In the genomic region with DNA sequence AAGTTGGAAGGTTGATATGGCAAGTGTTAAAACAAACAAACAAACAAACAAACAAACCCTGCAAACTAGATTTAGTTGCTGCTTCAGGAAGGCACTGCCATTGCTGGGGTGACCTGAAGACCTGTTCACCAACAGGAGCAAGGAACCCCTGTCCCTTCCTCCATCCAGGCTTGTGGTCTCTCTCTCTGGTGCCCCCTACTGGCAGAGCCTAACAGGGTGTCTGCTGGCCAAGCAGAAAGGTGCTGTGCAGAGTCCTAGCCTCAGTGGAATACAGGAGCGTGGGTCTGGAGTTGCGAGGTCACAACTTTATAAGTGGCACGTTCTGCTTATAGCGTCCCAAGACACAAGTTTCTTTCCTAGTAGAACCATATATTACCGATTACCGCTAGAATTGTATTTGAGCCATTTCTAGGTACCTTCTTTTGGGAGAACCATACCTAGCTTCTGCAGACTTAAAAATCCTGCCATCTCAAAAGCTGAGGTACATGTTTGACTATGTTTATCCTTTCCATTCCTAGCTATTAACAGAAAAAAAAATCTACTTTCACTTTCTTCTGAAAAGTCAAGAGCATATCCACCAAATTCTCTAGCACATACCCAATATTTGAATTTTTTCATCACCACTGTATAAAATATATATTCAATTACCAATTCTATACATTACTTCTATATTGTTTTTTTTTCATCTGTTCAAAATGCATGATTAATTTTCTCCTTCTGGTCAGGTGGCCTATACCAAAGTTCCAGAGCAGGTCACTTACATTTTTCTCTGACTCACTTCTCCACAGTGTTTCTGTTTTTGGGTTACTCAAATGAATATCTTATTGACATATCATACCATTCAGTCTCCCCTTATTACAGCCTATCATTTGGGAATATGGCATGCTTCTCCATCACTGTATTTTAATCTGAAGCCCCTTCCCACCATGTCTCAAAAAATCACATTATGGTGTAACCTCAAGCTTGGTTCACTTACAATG, we compare ENCODE assay signal across 8 cellular contexts. TPM values are rescaled to one million over a fixed set of nuclear protein-coding genes. Genes with fewer than 3 reads are reported as not detected.
A peak's percentile ranks its signal among the peaks of the same experiment; 100 is the strongest.
DNase-seq lines count a peak whose midpoint lies in the region; ATAC-seq and TF ChIP-seq lines count a peak whose summit lies in the region.

No MANE protein-coding gene starts in this region.

- peaks cover 8% of the 10 kb centered on the region for H3K4me1 Mint-ChIP-seq in activated CD4-positive, alpha-beta T cell treated with anti-CD3 and anti-CD28 coated beads, Interleukin-2, amount 10 ng/mL, durations not matched to agents 7 days and 5 days
- peaks cover 0 to 4% of the 10 kb centered on the region in 2 donors for H3K4me1 Mint-ChIP-seq in stimulated activated naive B cell treated with anti-CD40 and anti-IgM and Interleukin-4, amounts not matched to agents 10 μg/mL and 1 μg/mL and 100 μg/mL, for 72 hours

- H3K4me2 ChIP-seq in KMS-11, result no peak overlapping the region

- no peak overlapping the region for H3K4me3 Mint-ChIP-seq in activated CD4-positive, alpha-beta T cell treated with anti-CD3 and anti-CD28 coated beads, Interleukin-2, amount 10 ng/mL, durations not matched to agents 7 days and 5 days
- H3K4me3 Mint-ChIP-seq in stimulated activated naive B cell treated with anti-CD40 and anti-IgM and Interleukin-4, amounts not matched to agents 10 μg/mL and 1 μg/mL and 100 μg/mL, for 72 hours, result no peak overlapping the region

- TF ChIP-seq CTCF in KMS-11 (conservative IDR thresholded peaks at IDR 0.05; ENCODE audit: low read depth, low read length), result peak; percentile 92

- H3K36me3 ChIP-seq in KMS-11 (ENCODE audit: insufficient read depth), result no peaks in the 10 kb centered on the region

- no peak overlapping the region for H3K9ac ChIP-seq in KMS-11

- H3K36me3 Mint-ChIP-seq in activated CD4-positive, alpha-beta T cell treated with anti-CD3 and anti-CD28 coated beads, Interleukin-2, amount 10 ng/mL, durations not matched to agents 7 days and 5 days (ENCODE audit: low read depth), result no peaks in the 10 kb centered on the region
- no peaks in the 10 kb centered on the region for H3K36me3 Mint-ChIP-seq in stimulated activated naive B cell treated with anti-CD40 and anti-IgM and Interleukin-4, amounts not matched to agents 10 μg/mL and 1 μg/mL and 100 μg/mL, for 72 hours

- no peaks in the 10 kb centered on the region for H3K4me1 ChIP-seq in KMS-11 (ENCODE audit: low read depth, poor library complexity, severe bottlenecking)

- ATAC-seq in stimulated activated naive B cell treated with anti-CD40 and anti-IgM and Interleukin-4, amounts not matched to agents 10 μg/mL and 1 μg/mL and 100 μg/mL, for 72 hours (replicated peaks), result peak; percentile 71 to 78

- no peaks in the 10 kb centered on the region for H3K27me3 Mint-ChIP-seq in activated CD4-positive, alpha-beta T cell treated with anti-CD3 and anti-CD28 coated beads, Interleukin-2, amount 10 ng/mL, durations not matched to agents 7 days and 5 days
- H3K27me3 Mint-ChIP-seq in stimulated activated naive B cell treated with anti-CD40 and anti-IgM and Interleukin-4, amounts not matched to agents 10 μg/mL and 1 μg/mL and 100 μg/mL, for 72 hours, result no peaks in the 10 kb centered on the region

- H3K79me2 ChIP-seq in KMS-11 (ENCODE audit: insufficient read depth, low read depth), result no peaks in the 10 kb centered on the region

- H3K27me3 ChIP-seq in KMS-11 (ENCODE audit: insufficient read depth, low read depth), result no peaks in the 10 kb centered on the region

- H3K4me3 ChIP-seq in KMS-11 (IDR thresholded peaks at IDR 0.05; ENCODE audit: insufficient read depth, low read depth, low read length), result no peak overlapping the region

- POLR2A ChIA-PET in activated CD4-positive, alpha-beta T cell treated with anti-CD3 and anti-CD28 coated beads, Interleukin-2, amount 10 ng/mL, durations not matched to agents 7 days and 5 days (lab: Charles Lee), result no interaction called here

- DNase-seq in activated gamma-delta T cell treated with Interleukin-2 at 50 U/mL for 16 hours (peak; percentile 62), activated gamma-delta T cell (lab: John Stamatoyannopoulos, UW) (no peak), mucosa of gallbladder (ENCODE audit: low spot score) (peak; percentile 31), NOMO-1 treated with DMSO at 0.1 percent for 48 hours (lab: John Stamatoyannopoulos, UW; ENCODE audit: unreplicated experiment) (no peak)
- peak; percentile 69 for DNase-seq in activated CD4-positive, alpha-beta T cell treated with anti-CD3 and anti-CD28 coated beads, Interleukin-2, amount 10 ng/mL, durations not matched to agents 7 days and 5 days
- peak; percentile 52 for DNase-seq in effector CD4-positive, alpha-beta T cell
- DNase-seq in stimulated activated naive B cell treated with anti-CD40 and anti-IgM and Interleukin-4, amounts not matched to agents 10 μg/mL and 1 μg/mL and 100 μg/mL, for 72 hours, result no peak

- H2AFZ ChIP-seq in KMS-11 (ENCODE audit: low read depth), result no peak overlapping the region

- no peaks in the 10 kb centered on the region for H4K20me1 ChIP-seq in KMS-11 (ENCODE audit: insufficient read depth)

- H3K27ac Mint-ChIP-seq in activated CD4-positive, alpha-beta T cell treated with anti-CD3 and anti-CD28 coated beads, Interleukin-2, amount 10 ng/mL, durations not matched to agents 7 days and 5 days, result no peak overlapping the region
- no peak overlapping the region for H3K27ac Mint-ChIP-seq in stimulated activated naive B cell treated with anti-CD40 and anti-IgM and Interleukin-4, amounts not matched to agents 10 μg/mL and 1 μg/mL and 100 μg/mL, for 72 hours

- no peak overlapping the region for H3K27ac ChIP-seq in KMS-11

- CTCF ChIA-PET in activated CD4-positive, alpha-beta T cell treated with anti-CD3 and anti-CD28 coated beads, Interleukin-2, amount 10 ng/mL, durations not matched to agents 7 days and 5 days (lab: Charles Lee), result interaction anchor here (0.6 to 0.9 kb wide), 6 partner anchors 12 to 107 kb away, joined by 3 to 6 read pairs (median 3); no protein-coding TSS in a partner anchor

- no peaks in the 10 kb centered on the region for H3K9me3 Mint-ChIP-seq in activated CD4-positive, alpha-beta T cell treated with anti-CD3 and anti-CD28 coated beads, Interleukin-2, amount 10 ng/mL, durations not matched to agents 7 days and 5 days
- H3K9me3 Mint-ChIP-seq in stimulated activated naive B cell treated with anti-CD40 and anti-IgM and Interleukin-4, amounts not matched to agents 10 μg/mL and 1 μg/mL and 100 μg/mL, for 72 hours, result no peaks in the 10 kb centered on the region

RNA-seq across cellular contexts. Expression of gene CALD1, which starts 29.1 kb away (rescaled TPM):
- total RNA-seq in activated CD4-positive, alpha-beta T cell treated with anti-CD3 and anti-CD28 coated beads, Interleukin-2, amount 10 ng/mL, durations not matched to agents 7 days and 5 days, result under 1 TPM; 0.10 to 0.17 TPM
- total RNA-seq in mucosa of gallbladder, result 601 TPM

Comparison
In these comparisons a context has a peak if more than half of its experiments do, and no peak if none do; other contexts are left out.
1. DNase-seq: peak in activated gamma-delta T cell treated with Interleukin-2 at 50 U/mL for 16 hours (single experiment), activated CD4-positive, alpha-beta T cell treated with anti-CD3 and anti-CD28 coated beads, Interleukin-2, amount 10 ng/mL, durations not matched to agents 7 days and 5 days (single experiment), effector CD4-positive, alpha-beta T cell (single experiment) and mucosa of gallbladder (single experiment); none in activated gamma-delta T cell (single experiment), stimulated activated naive B cell treated with anti-CD40 and anti-IgM and Interleukin-4, amounts not matched to agents 10 μg/mL and 1 μg/mL and 100 μg/mL, for 72 hours (single experiment) and NOMO-1 treated with DMSO at 0.1 percent for 48 hours (single experiment).
2. RNA of gene CALD1, which starts 29.1 kb away (total RNA-seq): 601 TPM in mucosa of gallbladder (single experiment); 0.10 to 0.17 TPM in activated CD4-positive, alpha-beta T cell treated with anti-CD3 and anti-CD28 coated beads, Interleukin-2, amount 10 ng/mL, durations not matched to agents 7 days and 5 days; every median in the first group is over 100 times any median in the second.